In genomic region chr4:148034821-148035220, GRCh38 we compare ENCODE assay signal across 29 cellular contexts.
"Had no signal": no experiment of that assay in that cellular context is flagged by ENCODE, and none has a peak within 500 bp of the region (broad histone marks: within the 10 kb centered on the region; RNA-seq: fewer than 3 reads in every experiment).

No MANE protein-coding gene starts in this region.

- H3K27ac ChIP-seq: esophagus muscularis mucosa, foreskin keratinocyte, heart left ventricle, left lung, pancreas, psoas muscle, right atrium auricular region, testis, uterus had no signal

- H3K36me3 ChIP-seq: esophagus muscularis mucosa, left lung, pancreas, right atrium auricular region, uterus had no signal

- H3K4me3 ChIP-seq: esophagus muscularis mucosa, heart left ventricle, left lung, lung, pancreas, psoas muscle, right atrium auricular region, testis, uterus had no signal

- H3K27me3 ChIP-seq: esophagus muscularis mucosa, foreskin keratinocyte, heart left ventricle, left lung, pancreas, right atrium auricular region, testis, uterus had no signal

- H3K9me3 Mint-ChIP-seq: central memory CD8-positive, alpha-beta T cell; dendritic cell treated with granulocyte-macrophage colony-stimulating factor and Interleukin-4, amounts not matched to agents 40 ng/mL and 50 ng/mL, for 4 days; endodermal cell; immature natural killer cell; nephron progenitor cell had no signal

- H3K9me3 ChIP-seq: esophagus muscularis mucosa, heart left ventricle, left lung, pancreas, psoas muscle, right atrium auricular region, testis, uterus had no signal

- H3K4me1 ChIP-seq: foreskin keratinocyte, pancreas, testis, uterus had no signal

- H3K27ac Mint-ChIP-seq: dendritic cell treated with granulocyte-macrophage colony-stimulating factor and Interleukin-4, amounts not matched to agents 40 ng/mL and 50 ng/mL, for 4 days; endodermal cell; immature natural killer cell; nephron progenitor cell; T-helper 2 cell treated with Interferon-gamma antibody and Interleukin-4, amounts not matched to agents 5 μg/mL and 100 μg/mL, for 36 hours had no signal

- H3K4me1 Mint-ChIP-seq: endodermal cell had no signal

- H3K4me3 Mint-ChIP-seq: central memory CD8-positive, alpha-beta T cell; dendritic cell treated with granulocyte-macrophage colony-stimulating factor and Interleukin-4, amounts not matched to agents 40 ng/mL and 50 ng/mL, for 4 days; endodermal cell; immature natural killer cell; nephron progenitor cell; T-helper 2 cell treated with Interferon-gamma antibody and Interleukin-4, amounts not matched to agents 5 μg/mL and 100 μg/mL, for 36 hours had no signal

- H3K27me3 Mint-ChIP-seq: central memory CD8-positive, alpha-beta T cell; dendritic cell treated with granulocyte-macrophage colony-stimulating factor and Interleukin-4, amounts not matched to agents 40 ng/mL and 50 ng/mL, for 4 days had no signal

- DNase-seq: activated CD4-positive, alpha-beta T cell treated with anti-CD3 and anti-CD28 coated beads for 48 hours; activated CD4-positive, alpha-beta T cell treated with anti-CD3 and anti-CD28 coated beads, Interleukin-2, amount 50 U/mL, for 48 hours; activated CD8-positive, alpha-beta memory T cell treated with anti-CD3 and anti-CD28 coated beads for 24 hours; activated gamma-delta T cell treated with Interleukin-2 at 50 U/mL for 16 hours; activated naive CD4-positive, alpha-beta T cell treated with anti-CD3 and anti-CD28 coated beads, Interleukin-2, amount 50 U/mL, for 16 hours; activated T-cell treated with anti-CD3 and anti-CD28 coated beads, Interleukin-2, amount 50 U/mL, for 1 hour; amygdala; endodermal cell; foreskin keratinocyte; heart left ventricle; hypothalamus; immature natural killer cell; kidney; left lung; mesendoderm; nephron progenitor cell; pancreas; psoas muscle; stimulated activated CD4-positive, alpha-beta T cell treated with anti-CD3 and anti-CD28 coated beads, Interleukin-2, amount 100 ng/mL, for 48 hours; stimulated activated naive CD8-positive, alpha-beta T cell treated with anti-CD3 and anti-CD28 coated beads, Interleukin-15, Interleukin-2, amounts not matched to agents 100 U/mL and 50 U/mL, for 24 hours; T-helper 1 cell; testis; uterus had no signal
